Comparison of ENCODE assay signal across 14 cellular contexts in genomic region chr20:50593005-50593335, GRCh38.
"Had no signal": no experiment of that assay in that cellular context is flagged by ENCODE, and none has a peak within 500 bp of the region (broad histone marks: within the 10 kb centered on the region; RNA-seq: fewer than 3 reads in every experiment).

No MANE protein-coding gene starts in this region.

- H3K9me3 ChIP-seq: gastrocnemius medialis, spleen, testis had no signal

- DNase-seq: activated CD4-positive, alpha-beta T cell treated with anti-CD3 and anti-CD28 coated beads for 4 hours; activated CD4-positive, alpha-beta T cell treated with anti-CD3 and anti-CD28 coated beads, Interleukin-2, amount 50 U/mL, for 4 hours; activated CD8-positive, alpha-beta memory T cell treated with anti-CD3 and anti-CD28 coated beads for 24 hours; activated gamma-delta T cell; activated T-cell treated with anti-CD3 and anti-CD28 coated beads, Interleukin-2, amount 50 U/mL, for 1 hour; effector CD4-positive, alpha-beta T cell; gastrocnemius medialis; glutamatergic neuron; naive thymus-derived CD8-positive, alpha-beta T cell; occipital lobe; stimulated activated naive CD4-positive, alpha-beta T cell treated with Interleukin-2 at 50 U/mL for 16 hours; testis had no signal

- ATAC-seq: gastrocnemius medialis; naive thymus-derived CD8-positive, alpha-beta T cell had no signal

- H3K27ac ChIP-seq: epithelial cell of prostate, gastrocnemius medialis, testis had no signal

- H3K27me3 ChIP-seq: testis had no signal

- H3K4me3 ChIP-seq: gastrocnemius medialis, spleen, testis had no signal
